31 cellular contexts compared by ENCODE assay signal in the genomic region with DNA sequence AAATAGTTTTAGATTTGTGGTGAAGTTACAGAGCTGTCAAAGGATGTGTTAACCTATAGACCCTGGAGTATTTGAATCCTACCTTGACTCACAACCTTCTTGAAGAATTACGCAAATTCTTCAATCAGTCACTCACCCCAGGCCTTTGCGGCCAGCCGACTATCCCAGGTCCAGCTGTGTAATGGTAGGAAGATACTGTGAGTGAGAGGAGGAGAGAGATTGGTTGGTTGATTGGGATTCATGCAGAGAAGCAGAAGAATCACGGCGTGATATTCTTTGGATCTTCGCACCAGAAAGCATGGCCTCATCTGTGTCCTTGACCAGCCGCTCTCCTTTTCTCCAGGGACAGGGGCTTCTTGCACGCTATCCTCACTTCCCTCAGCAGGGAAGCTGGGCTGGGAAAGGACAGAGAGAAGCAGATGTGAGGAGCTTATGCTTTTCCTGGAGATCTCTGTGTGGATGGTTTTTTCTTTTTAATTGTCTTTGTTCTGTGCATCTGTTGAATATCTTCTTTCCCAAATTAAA.
"Had no signal": no experiment of that assay in that cellular context is flagged by ENCODE, and none has a peak within 500 bp of the region (broad histone marks: within the 10 kb centered on the region; RNA-seq: fewer than 3 reads in every experiment).

No MANE protein-coding gene starts in this region.

- H3K4me1 Mint-ChIP-seq: brain, endodermal cell had no signal

- ATAC-seq: activated CD4-positive, alpha-beta T cell treated with anti-CD3 and anti-CD28 coated beads for 36 hours; activated CD8-positive, alpha-beta memory T cell treated with anti-CD3 and anti-CD28 coated beads, Interleukin-2, amount 10 ng/mL, durations not matched to agents 7 days and 5 days; activated CD8-positive, alpha-beta T cell treated with anti-CD3 and anti-CD28 coated beads, Interleukin-2, amount 10 ng/mL, durations not matched to agents 7 days and 5 days; activated naive CD8-positive, alpha-beta T cell treated with anti-CD3 and anti-CD28 coated beads, Interleukin-2, amount 50 U/mL, for 24 hours; esophagus mucosa; heart left ventricle; T-helper 17 cell had no signal

- DNase-seq: activated CD4-positive, alpha-beta memory T cell treated with anti-CD3 and anti-CD28 coated beads for 36 hours; activated CD4-positive, alpha-beta T cell treated with anti-CD3 and anti-CD28 coated beads for 36 hours; activated CD4-positive, alpha-beta T cell treated with anti-CD3 and anti-CD28 coated beads, Interleukin-2, amount 10 ng/mL, durations not matched to agents 24 days and 14 days; activated CD4-positive, CD25-positive, alpha-beta regulatory T cell; activated CD4-positive, CD25-positive, alpha-beta regulatory T cell treated with anti-CD3 and anti-CD28 coated beads, Interleukin-2, amount 50 U/mL, for 72 hours; activated CD8-positive, alpha-beta memory T cell treated with anti-CD3 and anti-CD28 coated beads, Interleukin-2, amount 10 ng/mL, durations not matched to agents 7 days and 5 days; activated CD8-positive, alpha-beta memory T cell treated with anti-CD3 and anti-CD28 coated beads, Interleukin-2, amount 50 U/mL, for 4 hours; activated CD8-positive, alpha-beta T cell treated with anti-CD3 and anti-CD28 coated beads, Interleukin-2, amount 10 ng/mL, durations not matched to agents 7 days and 5 days; activated effector memory CD4-positive, alpha-beta T cell treated with anti-CD3 and anti-CD28 coated beads, Interleukin-2, amount 50 U/mL, for 16 hours; activated naive CD4-positive, alpha-beta T cell treated with anti-CD3 and anti-CD28 coated beads for 36 hours; activated naive CD8-positive, alpha-beta T cell treated with anti-CD3 and anti-CD28 coated beads for 36 hours; activated naive CD8-positive, alpha-beta T cell treated with anti-CD3 and anti-CD28 coated beads, Interleukin-2, amount 50 U/mL, for 24 hours; activated T-cell treated with anti-CD3 and anti-CD28 coated beads, Interleukin-2, amount 50 U/mL, for 1 hour; activated T-cell treated with anti-CD3 and anti-CD28 coated beads, Interleukin-2, amount 50 U/mL, for 48 hours; adrenal gland; amygdala; aorta; dorsolateral prefrontal cortex; effector memory CD4-positive, alpha-beta T cell; endodermal cell; foreskin fibroblast; heart left ventricle; T-helper 1 cell; T-helper 17 cell had no signal

- H3K27me3 Mint-ChIP-seq: activated CD4-positive, alpha-beta memory T cell treated with anti-CD3 and anti-CD28 coated beads for 36 hours; activated CD4-positive, alpha-beta T cell treated with anti-CD3 and anti-CD28 coated beads for 36 hours; activated CD4-positive, alpha-beta T cell treated with anti-CD3 and anti-CD28 coated beads, Interleukin-2, amount 10 ng/mL, durations not matched to agents 24 days and 14 days; activated CD8-positive, alpha-beta memory T cell treated with anti-CD3 and anti-CD28 coated beads, Interleukin-2, amount 10 ng/mL, durations not matched to agents 7 days and 5 days; activated naive CD4-positive, alpha-beta T cell treated with anti-CD3 and anti-CD28 coated beads, Interleukin-2, amount 50 U/mL, for 24 hours; activated naive CD8-positive, alpha-beta T cell treated with anti-CD3 and anti-CD28 coated beads for 36 hours; activated naive CD8-positive, alpha-beta T cell treated with anti-CD3 and anti-CD28 coated beads, Interleukin-2, amount 50 U/mL, for 24 hours; brain; central memory CD8-positive, alpha-beta T cell; dendritic cell treated with granulocyte-macrophage colony-stimulating factor and Interleukin-4, amounts not matched to agents 40 ng/mL and 50 ng/mL, for 4 days; T-helper 17 cell had no signal

- H3K4me3 Mint-ChIP-seq: activated CD4-positive, alpha-beta memory T cell treated with anti-CD3 and anti-CD28 coated beads for 36 hours; activated CD4-positive, alpha-beta T cell treated with anti-CD3 and anti-CD28 coated beads for 36 hours; activated CD4-positive, alpha-beta T cell treated with anti-CD3 and anti-CD28 coated beads, Interleukin-2, amount 10 ng/mL, durations not matched to agents 24 days and 14 days; activated CD8-positive, alpha-beta memory T cell treated with anti-CD3 and anti-CD28 coated beads, Interleukin-2, amount 10 ng/mL, durations not matched to agents 7 days and 5 days; activated CD8-positive, alpha-beta T cell treated with anti-CD3 and anti-CD28 coated beads, Interleukin-2, amount 10 ng/mL, durations not matched to agents 7 days and 5 days; activated naive CD4-positive, alpha-beta T cell treated with anti-CD3 and anti-CD28 coated beads for 36 hours; activated naive CD4-positive, alpha-beta T cell treated with anti-CD3 and anti-CD28 coated beads, Interleukin-2, amount 50 U/mL, for 24 hours; activated naive CD8-positive, alpha-beta T cell treated with anti-CD3 and anti-CD28 coated beads for 36 hours; activated naive CD8-positive, alpha-beta T cell treated with anti-CD3 and anti-CD28 coated beads, Interleukin-2, amount 50 U/mL, for 24 hours; activated T-helper 1 cell treated with anti-CD3 and anti-CD28 coated beads, Interleukin-12 subunit alpha, Interleukin-12 subunit beta, Interleukin-2, Interleukin-4 antibody, amounts not matched to agents 30 ng/mL and 10 ng/mL and 1 ng/mL, durations not matched to agents 14 hours and 24 hours and 36 hours; brain; central memory CD8-positive, alpha-beta T cell; dendritic cell treated with granulocyte-macrophage colony-stimulating factor and Interleukin-4, amounts not matched to agents 40 ng/mL and 50 ng/mL, for 4 days; endodermal cell; T-helper 17 cell had no signal

- H3K9me3 Mint-ChIP-seq: activated naive CD4-positive, alpha-beta T cell treated with anti-CD3 and anti-CD28 coated beads, Interleukin-2, amount 50 U/mL, for 24 hours; central memory CD8-positive, alpha-beta T cell had no signal

- H3K27ac Mint-ChIP-seq: activated CD4-positive, alpha-beta memory T cell treated with anti-CD3 and anti-CD28 coated beads for 36 hours; activated CD4-positive, alpha-beta T cell treated with anti-CD3 and anti-CD28 coated beads for 36 hours; activated CD4-positive, alpha-beta T cell treated with anti-CD3 and anti-CD28 coated beads, Interleukin-2, amount 10 ng/mL, durations not matched to agents 24 days and 14 days; activated CD8-positive, alpha-beta memory T cell treated with anti-CD3 and anti-CD28 coated beads, Interleukin-2, amount 10 ng/mL, durations not matched to agents 7 days and 5 days; activated CD8-positive, alpha-beta T cell treated with anti-CD3 and anti-CD28 coated beads, Interleukin-2, amount 10 ng/mL, durations not matched to agents 7 days and 5 days; activated naive CD4-positive, alpha-beta T cell treated with anti-CD3 and anti-CD28 coated beads for 36 hours; activated naive CD4-positive, alpha-beta T cell treated with anti-CD3 and anti-CD28 coated beads, Interleukin-2, amount 50 U/mL, for 24 hours; activated naive CD8-positive, alpha-beta T cell treated with anti-CD3 and anti-CD28 coated beads for 36 hours; activated naive CD8-positive, alpha-beta T cell treated with anti-CD3 and anti-CD28 coated beads, Interleukin-2, amount 50 U/mL, for 24 hours; activated T-helper 1 cell treated with anti-CD3 and anti-CD28 coated beads, Interleukin-12 subunit alpha, Interleukin-12 subunit beta, Interleukin-2, Interleukin-4 antibody, amounts not matched to agents 30 ng/mL and 10 ng/mL and 1 ng/mL, durations not matched to agents 14 hours and 24 hours and 36 hours; activated T-helper 2 cell treated with anti-CD3 and anti-CD28 coated beads, Interferon-gamma antibody, Interleukin-2, Interleukin-4, amounts not matched to agents 10 μg/mL and 5 μg/mL and 100 μg/mL, durations not matched to agents 14 hours and 24 hours and 36 hours; brain; dendritic cell treated with granulocyte-macrophage colony-stimulating factor and Interleukin-4, amounts not matched to agents 40 ng/mL and 50 ng/mL, for 4 days; endodermal cell; T-helper 17 cell had no signal
